2 cellular contexts compared by ENCODE assay signal in genomic region chr19:2529942-2530341, GRCh38.
TF ChIP-seq lines count a peak whose summit lies in the region.

No MANE protein-coding gene starts in this region.

TF ChIP-seq in HEK293, 187 proteins besides CTCF, POLR2A, EP300 and RAD21:
- TF ChIP-seq ZNF335 (tag by site-specific recombination; conservative IDR thresholded peaks at IDR 0.05), result 0 out of 2 replicates have a peak, but pooled peaks have one; percentile 17

TF ChIP-seq in HepG2, 621 proteins besides CTCF, POLR2A, EP300 and RAD21:
- TF ChIP-seq NFIC (IDR thresholded peaks at IDR 0.05; ENCODE audit: low read length), result 0 out of 2 replicates have a peak, but pooled peaks have one; percentile 3
- TF ChIP-seq, protein P1, sequence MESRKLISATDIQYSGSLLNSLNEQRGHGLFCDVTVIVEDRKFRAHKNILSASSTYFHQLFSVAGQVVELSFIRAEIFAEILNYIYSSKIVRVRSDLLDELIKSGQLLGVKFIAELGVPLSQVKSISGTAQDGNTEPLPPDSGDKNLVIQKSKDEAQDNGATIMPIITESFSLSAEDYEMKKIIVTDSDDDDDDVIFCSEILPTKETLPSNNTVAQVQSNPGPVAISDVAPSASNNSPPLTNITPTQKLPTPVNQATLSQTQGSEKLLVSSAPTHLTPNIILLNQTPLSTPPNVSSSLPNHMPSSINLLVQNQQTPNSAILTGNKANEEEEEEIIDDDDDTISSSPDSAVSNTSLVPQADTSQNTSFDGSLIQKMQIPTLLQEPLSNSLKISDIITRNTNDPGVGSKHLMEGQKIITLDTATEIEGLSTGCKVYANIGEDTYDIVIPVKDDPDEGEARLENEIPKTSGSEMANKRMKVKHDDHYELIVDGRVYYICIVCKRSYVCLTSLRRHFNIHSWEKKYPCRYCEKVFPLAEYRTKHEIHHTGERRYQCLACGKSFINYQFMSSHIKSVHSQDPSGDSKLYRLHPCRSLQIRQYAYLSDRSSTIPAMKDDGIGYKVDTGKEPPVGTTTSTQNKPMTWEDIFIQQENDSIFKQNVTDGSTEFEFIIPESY (CRISPR knock-in tag; IDR thresholded peaks at IDR 0.05), result peak; percentile 55; the same call in 1 of the 2 replicates
